In the genomic region with DNA sequence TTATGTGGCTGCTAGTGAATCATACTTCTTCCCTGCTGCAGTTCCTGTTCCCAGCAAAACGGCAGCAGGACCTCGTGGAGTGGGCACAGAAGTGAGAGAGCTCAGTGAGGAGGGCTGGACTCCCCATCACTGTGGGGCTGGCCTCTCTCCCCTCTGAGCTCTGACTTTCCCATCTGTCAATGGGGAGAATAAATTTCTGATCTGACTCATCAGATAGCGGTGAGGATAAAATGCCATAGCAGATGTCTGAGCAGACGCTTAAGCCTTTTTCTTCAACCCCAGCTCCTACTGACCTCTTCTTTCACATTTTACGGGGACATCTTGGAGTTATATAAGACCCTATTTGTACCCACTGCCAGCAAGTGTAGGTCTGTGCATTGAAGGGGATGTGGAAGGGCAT, we compare ENCODE assay signal across 20 cellular contexts.
"Had no signal": no experiment of that assay in that cellular context is flagged by ENCODE, and none has a peak within 500 bp of the region (broad histone marks: within the 10 kb centered on the region; RNA-seq: fewer than 3 reads in every experiment).

No MANE protein-coding gene starts in this region.

- ATAC-seq: left ventricle myocardium superior; natural killer cell; sciatic nerve; stimulated activated effector memory CD8-positive, alpha-beta T cell treated with anti-CD3 and anti-CD28 coated beads, Interleukin-12 subunit alpha, Interleukin-12 subunit beta, amount 100 ng/mL, for 72 hours had no signal

- H3K27ac ChIP-seq: dorsolateral prefrontal cortex, lower lobe of right lung, parathyroid adenoma, prostate gland, right atrium auricular region, stomach, thyroid gland had no signal

- H2AFZ ChIP-seq: parathyroid adenoma had no signal

- H3K79me2 ChIP-seq: parathyroid adenoma had no signal

- H3K27ac Mint-ChIP-seq: natural killer cell; stimulated activated effector memory CD8-positive, alpha-beta T cell treated with anti-CD3 and anti-CD28 coated beads, Interleukin-12 subunit alpha, Interleukin-12 subunit beta, amount 100 ng/mL, for 72 hours had no signal

- H3K27me3 ChIP-seq: dorsolateral prefrontal cortex, right atrium auricular region, stomach, thyroid gland had no signal

- H3K36me3 ChIP-seq: lower lobe of right lung, prostate gland, right atrium auricular region, thyroid gland had no signal

- FAIRE-seq: colon, keratinocyte had no signal

- H3K4me1 ChIP-seq: lower lobe of right lung, parathyroid adenoma, prostate gland, right atrium auricular region, stomach, thyroid gland had no signal

- H3K4me2 ChIP-seq: smooth muscle cell had no signal

- H3K9me3 Mint-ChIP-seq: natural killer cell; neural crest cell; stimulated activated effector memory CD8-positive, alpha-beta T cell treated with anti-CD3 and anti-CD28 coated beads, Interleukin-12 subunit alpha, Interleukin-12 subunit beta, amount 100 ng/mL, for 72 hours had no signal

- DNase-seq: dorsolateral prefrontal cortex; effector CD4-positive, alpha-beta T cell; left ventricle myocardium superior; lower lobe of right lung; natural killer cell; stimulated activated CD4-positive, alpha-beta T cell treated with anti-CD3 and anti-CD28 coated beads, Interleukin-12 subunit alpha, Interleukin-12 subunit beta, amount 100 ng/mL, for 4 hours; stimulated activated CD4-positive, alpha-beta T cell treated with anti-CD3 and anti-CD28 coated beads, Interleukin-1b, Interleukin-23, amount 100 ng/mL, for 48 hours; stimulated activated CD4-positive, alpha-beta T cell treated with anti-CD3 and anti-CD28 coated beads, Interleukin-4, amount 100 ng/mL, for 24 hours; stimulated activated naive CD4-positive, alpha-beta T cell treated with Interleukin-2 at 50 U/mL for 16 hours; stomach; thyroid gland had no signal

- H3K4me3 ChIP-seq: dorsolateral prefrontal cortex, lower lobe of right lung, prostate gland, right atrium auricular region, smooth muscle cell, stomach, thyroid gland had no signal

- H3K9ac ChIP-seq: parathyroid adenoma had no signal

- H3K9me3 ChIP-seq: lower lobe of right lung, prostate gland, right atrium auricular region, stomach, thyroid gland had no signal

- H3K4me3 Mint-ChIP-seq: natural killer cell; neural crest cell; stimulated activated effector memory CD8-positive, alpha-beta T cell treated with anti-CD3 and anti-CD28 coated beads, Interleukin-12 subunit alpha, Interleukin-12 subunit beta, amount 100 ng/mL, for 72 hours had no signal
